In genomic region chr6:12635813-12636212, GRCh38 we compare ENCODE assay signal across 25 cellular contexts.
DNase-seq lines count a peak whose midpoint lies in the region; ATAC-seq and TF ChIP-seq lines count a peak whose summit lies in the region.
"Had no signal": no experiment of that assay in that cellular context is flagged by ENCODE, and none has a peak within 500 bp of the region (broad histone marks: within the 10 kb centered on the region; RNA-seq: fewer than 3 reads in every experiment).

No MANE protein-coding gene starts in this region.

- no peaks in the 10 kb centered on the region for H3K27me3 ChIP-seq in left ventricle myocardium inferior (ENCODE audit: low read depth)
- H3K27me3 ChIP-seq: thyroid gland had no signal

- ATAC-seq in GM21737 (IDR thresholded peaks at IDR 0.05; ENCODE audit: unreplicated experiment) (no peak), HG03280 (IDR thresholded peaks at IDR 0.05; ENCODE audit: unreplicated experiment) (no peak)
- ATAC-seq: activated CD4-positive, alpha-beta T cell treated with anti-CD3 and anti-CD28 coated beads for 36 hours; foreskin keratinocyte; GM12878; stimulated activated naive CD8-positive, alpha-beta T cell treated with anti-CD3 and anti-CD28 coated beads, Interleukin-15, amount 100 ng/mL, for 72 hours had no signal

- peak overlapping the region; percentile 50 for H3K27ac ChIP-seq in left ventricle myocardium inferior (replicated peaks)
- H3K27ac ChIP-seq: C4-2B, foreskin keratinocyte, thyroid gland had no signal

- H3K4me3 ChIP-seq in left ventricle myocardium inferior = no peak overlapping the region
- no peak overlapping the region for H3K4me3 ChIP-seq in skeletal muscle cell (ENCODE audit: low read depth, low read length)
- H3K4me3 ChIP-seq: GM12878, thyroid gland had no signal

- no peaks in the 10 kb centered on the region for H3K36me3 ChIP-seq in left ventricle myocardium inferior
- H3K36me3 ChIP-seq: thyroid gland had no signal

- intact Hi-C loops in left ventricle myocardium inferior (cut with micrococcal nuclease) = loop anchor here (10.0 kb wide), 1 partner anchor 259 kb away; no protein-coding TSS in a partner anchor

- peaks cover 22% of the 10 kb centered on the region for H3K9me3 ChIP-seq in left ventricle myocardium inferior (replicated peaks)
- H3K9me3 ChIP-seq: thyroid gland had no signal

- peaks cover 12% of the 10 kb centered on the region for H3K4me1 ChIP-seq in left ventricle myocardium inferior
- H3K4me1 ChIP-seq: foreskin keratinocyte, thyroid gland had no signal

- DNase-seq in EH (ENCODE audit: low read depth) = peak; percentile 20
- peak; percentile 83 for DNase-seq in amniotic epithelial cell (ENCODE audit: low read depth)
- no peak for DNase-seq in left ventricle myocardium inferior
- DNase-seq in skeletal muscle cell (ENCODE audit: low read depth) = peak; percentile 28
- DNase-seq in NCI-H1048 (lab: John Stamatoyannopoulos, UW) = no peak
- DNase-seq: activated CD4-positive, alpha-beta T cell treated with anti-CD3 and anti-CD28 coated beads for 36 hours; activated CD8-positive, alpha-beta memory T cell treated with anti-CD3 and anti-CD28 coated beads for 24 hours; activated effector memory CD4-positive, alpha-beta T cell treated with anti-CD3 and anti-CD28 coated beads, Interleukin-2, amount 50 U/mL, for 16 hours; activated naive CD8-positive, alpha-beta T cell treated with anti-CD3 and anti-CD28 coated beads, Interleukin-2, amount 10 ng/mL, durations not matched to agents 7 days and 5 days; Calu3; DND-41; effector CD8-positive, alpha-beta T cell; foreskin keratinocyte; KG1; NCI-H1436 treated with DMSO at 0.1 percent for 48 hours; NCI-H2107; NCI-H446 treated with DMSO at 0.1 percent for 48 hours; small intestine; stimulated activated naive CD8-positive, alpha-beta T cell treated with anti-CD3 and anti-CD28 coated beads, Interleukin-15, amount 100 ng/mL, for 72 hours; T-helper 2 cell; thyroid gland had no signal

- TF ChIP-seq CTCF in left ventricle myocardium inferior (IDR thresholded peaks at IDR 0.05; ENCODE audit: borderline replicate concordance) = no peak

Comparison
In these comparisons a context has a peak if more than half of its experiments do, and no peak if none do; other contexts are left out.
1. DNase-seq: peak in EH (single experiment), amniotic epithelial cell (single experiment) and skeletal muscle cell (single experiment); none in left ventricle myocardium inferior (single experiment) and NCI-H1048 (single experiment).